ENCODE assay signal across 8 cellular contexts in the genomic region with DNA sequence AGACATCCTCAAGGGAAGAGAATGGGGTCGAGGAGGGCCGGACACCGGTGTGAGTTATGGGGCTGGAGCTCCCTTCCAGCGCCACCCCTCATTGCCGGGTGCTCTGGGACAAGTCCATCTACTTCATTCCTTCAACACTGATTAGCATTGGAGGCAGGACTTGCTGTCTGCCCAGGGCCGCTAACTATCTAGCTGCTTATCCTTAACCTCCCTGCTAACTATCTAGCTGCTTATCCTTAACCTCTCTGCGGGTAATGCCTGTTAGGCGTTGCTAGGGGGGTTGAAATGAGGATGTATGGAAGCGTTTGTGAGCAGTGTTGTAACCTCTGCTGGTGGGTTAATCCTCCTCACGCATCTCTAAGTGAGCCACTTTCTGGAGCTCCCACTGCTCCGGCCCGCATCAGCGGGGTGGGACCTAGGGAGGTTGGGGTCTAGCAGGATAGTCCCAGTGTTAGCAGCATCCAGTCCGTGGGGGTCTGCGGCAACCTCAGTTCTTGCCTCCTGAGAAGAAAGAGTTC. TPM values are rescaled to one million over a fixed set of nuclear protein-coding genes. Genes with fewer than 3 reads are reported as not detected.
DNase-seq lines count a peak whose midpoint lies in the region; ATAC-seq and TF ChIP-seq lines count a peak whose summit lies in the region.

No MANE protein-coding gene starts in this region.

- peak overlapping the region; percentile 61 for H3K27ac Mint-ChIP-seq in activated naive CD8-positive, alpha-beta T cell treated with anti-CD3 and anti-CD28 coated beads for 36 hours
- peak overlapping the region in 5 of 6 donors; percentile 29 to 79 (median 50) for H3K27ac Mint-ChIP-seq in immature natural killer cell

- H3K4me3 ChIP-seq in BLaER1 treated with 17β-estradiol and CSF1 and Interleukin-3, amounts not matched to agents 10 nM and 100 nM: peak overlapping the region; percentile 55 to 72 (median 62)
- H3K4me3 ChIP-seq in HL-60 (replicated peaks; ENCODE audit: insufficient read depth, low read length): peak overlapping the region; percentile 55

- H3K4me1 Mint-ChIP-seq in activated naive CD8-positive, alpha-beta T cell treated with anti-CD3 and anti-CD28 coated beads for 36 hours: peaks cover 33% of the 10 kb centered on the region
- H3K4me1 Mint-ChIP-seq in immature natural killer cell: peaks cover 21 to 29% of the 10 kb centered on the region in 2 donors

- no peaks in the 10 kb centered on the region for H3K27me3 ChIP-seq in BLaER1 treated with 17β-estradiol and CSF1 and Interleukin-3, amounts not matched to agents 10 nM and 100 nM
- no peaks in the 10 kb centered on the region for H3K27me3 ChIP-seq in HL-60 (ENCODE audit: insufficient read depth, poor library complexity, severe bottlenecking)

- ATAC-seq in GM19452 (IDR thresholded peaks at IDR 0.05; ENCODE audit: unreplicated experiment) (no peak), GM21515 (IDR thresholded peaks at IDR 0.05; ENCODE audit: unreplicated experiment) (no peak)

- peak overlapping the region; percentile 78 to 89 (median 86) for H3K9ac ChIP-seq in BLaER1 treated with 17β-estradiol and CSF1 and Interleukin-3, amounts not matched to agents 10 nM and 100 nM

- H3K36me3 Mint-ChIP-seq in activated naive CD8-positive, alpha-beta T cell treated with anti-CD3 and anti-CD28 coated beads for 36 hours: no peaks in the 10 kb centered on the region
- H3K36me3 Mint-ChIP-seq in immature natural killer cell: no peaks in the 10 kb centered on the region

- peak overlapping the region; percentile 81 for H3K4me3 Mint-ChIP-seq in activated naive CD8-positive, alpha-beta T cell treated with anti-CD3 and anti-CD28 coated beads for 36 hours
- peak overlapping the region; percentile 82 to 94 (median 86) for H3K4me3 Mint-ChIP-seq in immature natural killer cell

- H3K27me3 Mint-ChIP-seq in activated naive CD8-positive, alpha-beta T cell treated with anti-CD3 and anti-CD28 coated beads for 36 hours: no peaks in the 10 kb centered on the region
- H3K27me3 Mint-ChIP-seq in immature natural killer cell (ENCODE audit: low read depth in 3 of 3): peaks cover 0 to 10% (median 3%) of the 10 kb centered on the region in 3 donors

- no peak for TF ChIP-seq CTCF in HL-60 (IDR thresholded peaks at IDR 0.05; ENCODE audit: insufficient read depth, low read length)

- H3K4me1 ChIP-seq in BLaER1 treated with 17β-estradiol and CSF1 and Interleukin-3, amounts not matched to agents 10 nM and 100 nM: peaks cover 65 to 71% (median 68%) of the 10 kb centered on the region in 10 experiments

- peaks cover 0 to 5% (median 0%) of the 10 kb centered on the region in 11 experiments; a peak in 1 of 22 replicates for H4K20me1 ChIP-seq in BLaER1 treated with 17β-estradiol and CSF1 and Interleukin-3, amounts not matched to agents 10 nM and 100 nM

- DNase-seq in HL-60 (ENCODE audit: low read depth in 1 of 2, low spot score in 1 of 2) (peak in 1 of 2 experiments; percentile 84), immature natural killer cell (no peak), substantia nigra (lab: John Stamatoyannopoulos, UW) (no peak), putamen (ENCODE audit: low spot score) (no peak)
- DNase-seq in activated naive CD8-positive, alpha-beta T cell treated with anti-CD3 and anti-CD28 coated beads for 36 hours: no peak

- peak overlapping the region; percentile 83 to 95 (median 88) for H3K27ac ChIP-seq in BLaER1 treated with 17β-estradiol and CSF1 and Interleukin-3, amounts not matched to agents 10 nM and 100 nM
- H3K27ac ChIP-seq in HL-60 (replicated peaks): peak overlapping the region; percentile 91
- H3K27ac ChIP-seq in substantia nigra (ENCODE audit: low read depth, low read length, poor library complexity, severe bottlenecking): peak overlapping the region; percentile 71

- no peaks in the 10 kb centered on the region; a peak in 1 of 22 replicates for H3K36me3 ChIP-seq in BLaER1 treated with 17β-estradiol and CSF1 and Interleukin-3, amounts not matched to agents 10 nM and 100 nM

- H3K9me3 ChIP-seq in BLaER1 treated with 17β-estradiol and CSF1 and Interleukin-3, amounts not matched to agents 10 nM and 100 nM (replicated peaks in 1 of 11): no peaks in the 10 kb centered on the region

- peak overlapping the region; percentile 89 to 100 (median 95) for H3K4me2 ChIP-seq in BLaER1 treated with 17β-estradiol and CSF1 and Interleukin-3, amounts not matched to agents 10 nM and 100 nM

- H3K9me3 Mint-ChIP-seq in activated naive CD8-positive, alpha-beta T cell treated with anti-CD3 and anti-CD28 coated beads for 36 hours: no peaks in the 10 kb centered on the region
- no peaks in the 10 kb centered on the region for H3K9me3 Mint-ChIP-seq in immature natural killer cell

RNA-seq across cellular contexts. Expression of a gene that starts 10.9 kb away (rescaled TPM):
- total RNA-seq in activated naive CD8-positive, alpha-beta T cell treated with anti-CD3 and anti-CD28 coated beads for 36 hours: 10 to 100 TPM; 43.9 to 45.8 TPM
- polyA plus RNA-seq in immature natural killer cell: under 1 TPM in 1 of 3 donors, not detected in 2; 0.77 TPM

RNA-seq across cellular contexts. Expression of a gene that starts 13.3 kb away (rescaled TPM):
- not detected for total RNA-seq in activated naive CD8-positive, alpha-beta T cell treated with anti-CD3 and anti-CD28 coated beads for 36 hours
- polyA plus RNA-seq in immature natural killer cell: not detected

RNA-seq across cellular contexts. Expression of a gene that starts 48.1 kb away (rescaled TPM):
- total RNA-seq in activated naive CD8-positive, alpha-beta T cell treated with anti-CD3 and anti-CD28 coated beads for 36 hours: 10 to 100 TPM; 12.1 to 13.2 TPM
- polyA plus RNA-seq in immature natural killer cell: 10 to 100 TPM; 20.8 to 36.8 (median 35.3) TPM
